ENCODE assay signal across 1 cellular context in genomic region chr4:56391270-56391669, GRCh38.
TF ChIP-seq lines count a peak whose summit lies in the region.

No MANE protein-coding gene starts in this region.

TF ChIP-seq in HepG2, 621 proteins besides CTCF, POLR2A, EP300 and RAD21:
- TF ChIP-seq ZNF782 (CRISPR knock-in tag; IDR thresholded peaks at IDR 0.05; ENCODE audit: borderline replicate concordance) (no peak), SMAD9 (CRISPR knock-in tag; IDR thresholded peaks at IDR 0.05) (no peak), ZNF790 (CRISPR knock-in tag; IDR thresholded peaks at IDR 0.05; ENCODE audit: borderline replicate concordance) (no peak), ZNF414 (CRISPR knock-in tag; IDR thresholded peaks at IDR 0.05) (no peak), DRAP1 (CRISPR knock-in tag; IDR thresholded peaks at IDR 0.05) (no peak), RFX5 (IDR thresholded peaks at IDR 0.05; ENCODE audit: low read depth, low read length) (peak; percentile 78), E2F5 (CRISPR knock-in tag; conservative IDR thresholded peaks at IDR 0.05) (no peak)
